Comparison of ENCODE assay signal across 1 cellular context in genomic region chr7:4683043-4683883, GRCh38.
TF ChIP-seq lines count a peak whose summit lies in the region.

No MANE protein-coding gene starts in this region.

TF ChIP-seq in K562, 482 proteins besides CTCF, POLR2A, EP300 and RAD21 (continued from another document and continues in another):
- no peak for TF ChIP-seq E4F1 (CRISPR knock-in tag; IDR thresholded peaks at IDR 0.05; ENCODE audit: borderline replicate concordance)
- TF ChIP-seq HIVEP1 (CRISPR knock-in tag; IDR thresholded peaks at IDR 0.05), result no peak
- TF ChIP-seq DEAF1 (CRISPR knock-in tag; IDR thresholded peaks at IDR 0.05), result no peak
- TF ChIP-seq ZFX (CRISPR knock-in tag; IDR thresholded peaks at IDR 0.05), result peak; percentile 44
- TF ChIP-seq CBX8 (IDR thresholded peaks at IDR 0.05; ENCODE audit: borderline replicate concordance, extremely low read depth, low read depth, low read length, poor library complexity, severe bottlenecking), result no peak
- TF ChIP-seq YY1 (IDR thresholded peaks at IDR 0.05; ENCODE audit: borderline replicate concordance in 1 of 3, control insufficient read depth in 1 of 3, extremely low read depth in 1 of 3, insufficient read depth in 3 of 3, insufficient read length in 1 of 3, insufficient replicate concordance in 2 of 3, low read depth in 1 of 3, low read length in 2 of 3), result no peak
- no peak for TF ChIP-seq FOXA3 (CRISPR knock-in tag; conservative IDR thresholded peaks at IDR 0.05 in 1 of 2, IDR thresholded peaks at IDR 0.05 in 1 of 2)
- TF ChIP-seq ZFP1 (CRISPR knock-in tag; IDR thresholded peaks at IDR 0.05), result no peak
- TF ChIP-seq KAT7 (CRISPR knock-in tag; IDR thresholded peaks at IDR 0.05; ENCODE audit: borderline replicate concordance), result peak; percentile 65; the same call in 1 of the 2 replicates
- no peak for TF ChIP-seq NFATC3 (IDR thresholded peaks at IDR 0.05)
- TF ChIP-seq FOSL1 (tag; conservative IDR thresholded peaks at IDR 0.05), result no peak
- TF ChIP-seq MEF2A (IDR thresholded peaks at IDR 0.05; ENCODE audit: control insufficient read depth, low read depth, low read length), result no peak
- TF ChIP-seq ZFP30 (CRISPR knock-in tag; IDR thresholded peaks at IDR 0.05; ENCODE audit: borderline replicate concordance), result no peak
- TF ChIP-seq MITF (IDR thresholded peaks at IDR 0.05), result no peak
- no peak for TF ChIP-seq MLLT1 (IDR thresholded peaks at IDR 0.05)
- no peak for TF ChIP-seq CREBBP (IDR thresholded peaks at IDR 0.05; ENCODE audit: low read depth, low read length)
- TF ChIP-seq HDAC1 (IDR thresholded peaks at IDR 0.05), result 0 out of 4 replicates have a peak, but pooled peaks of 1 of the 2 experiments have one; percentile 27
- TF ChIP-seq GMEB1 (CRISPR knock-in tag; IDR thresholded peaks at IDR 0.05), result no peak
- no peak for TF ChIP-seq IFI16 (CRISPR knock-in tag; IDR thresholded peaks at IDR 0.05)
- TF ChIP-seq SMARCA4 (IDR thresholded peaks at IDR 0.05), result no peak
- no peak for TF ChIP-seq PHB (CRISPR knock-in tag; IDR thresholded peaks at IDR 0.05)
- no peak for TF ChIP-seq ATF4 (CRISPR knock-in tag; IDR thresholded peaks at IDR 0.05)
- TF ChIP-seq TGIF2 (CRISPR knock-in tag; IDR thresholded peaks at IDR 0.05), result peak; percentile 32; the same call in 1 of the 2 replicates
- no peak for TF ChIP-seq ZC3H11A (IDR thresholded peaks at IDR 0.05; ENCODE audit: low read depth, low read length)
- no peak for TF ChIP-seq SLC30A9 (CRISPR knock-in tag; IDR thresholded peaks at IDR 0.05)
- TF ChIP-seq CC2D1A (IDR thresholded peaks at IDR 0.05), result no peak
- no peak for TF ChIP-seq HNRNPUL1 (IDR thresholded peaks at IDR 0.05; ENCODE audit: low read length)
- TF ChIP-seq ATF7 (IDR thresholded peaks at IDR 0.05), result no peak
- no peak for TF ChIP-seq ZMIZ1 (IDR thresholded peaks at IDR 0.05; ENCODE audit: low read depth in 2 of 2, low read length in 2 of 2)
- no peak for TF ChIP-seq ZNF134 (CRISPR knock-in tag; conservative IDR thresholded peaks at IDR 0.05)
- TF ChIP-seq SMAD4 (CRISPR knock-in tag; conservative IDR thresholded peaks at IDR 0.05), result no peak
- TF ChIP-seq SMARCE1 (IDR thresholded peaks at IDR 0.05), result no peak
- no peak for TF ChIP-seq ATF1 (CRISPR knock-in tag; IDR thresholded peaks at IDR 0.05)
- 0 out of 2 replicates have a peak, but pooled peaks have one; percentile 13 for TF ChIP-seq ATF1 (tag; IDR thresholded peaks at IDR 0.05)
- TF ChIP-seq NR2C1 (IDR thresholded peaks at IDR 0.05), result peak; percentile 85
- peak; percentile 84 for TF ChIP-seq NR2C1 (tag; IDR thresholded peaks at IDR 0.05)
- no peak for TF ChIP-seq ATF3 (IDR thresholded peaks at IDR 0.05)
- no peak for TF ChIP-seq ATF3 (CRISPR knock-in tag; conservative IDR thresholded peaks at IDR 0.05)
- TF ChIP-seq NR3C1 (CRISPR knock-in tag; IDR thresholded peaks at IDR 0.05), result no peak
- no peak for TF ChIP-seq COPS2 (conservative IDR thresholded peaks at IDR 0.05)
- peak; percentile 80 for TF ChIP-seq TFAP4 (CRISPR knock-in tag; IDR thresholded peaks at IDR 0.05; ENCODE audit: borderline replicate concordance)
- no peak for TF ChIP-seq ZNF232 (CRISPR knock-in tag; IDR thresholded peaks at IDR 0.05)
- TF ChIP-seq MAZ (CRISPR knock-in tag; conservative IDR thresholded peaks at IDR 0.05 in 1 of 2, IDR thresholded peaks at IDR 0.05 in 1 of 2), result peak in 1 of 2 experiments; percentile 59; a peak in 2 of 4 replicates
- no peak for TF ChIP-seq ZNF280B (CRISPR knock-in tag; IDR thresholded peaks at IDR 0.05)
- no peak for TF ChIP-seq PML (IDR thresholded peaks at IDR 0.05; ENCODE audit: low read length)
- TF ChIP-seq NFYB (IDR thresholded peaks at IDR 0.05; ENCODE audit: extremely low read depth, insufficient read length), result no peak
- TF ChIP-seq ARID3A (IDR thresholded peaks at IDR 0.05; ENCODE audit: borderline replicate concordance, low read depth, low read length), result no peak
- TF ChIP-seq MXD1 (CRISPR knock-in tag; IDR thresholded peaks at IDR 0.05; ENCODE audit: borderline replicate concordance, poor library complexity, severe bottlenecking), result no peak
